Comparison of ENCODE assay signal across 22 cellular contexts in genomic region chr3:193779933-193780332, GRCh38.
"Had no signal": no experiment of that assay in that cellular context is flagged by ENCODE, and none has a peak within 500 bp of the region (broad histone marks: within the 10 kb centered on the region; RNA-seq: fewer than 3 reads in every experiment).

No MANE protein-coding gene starts in this region.

- H3K27ac ChIP-seq: esophagus muscularis mucosa, ovary, sigmoid colon, upper lobe of right lung had no signal

- DNase-seq: activated CD4-positive, alpha-beta memory T cell treated with anti-CD3 and anti-CD28 coated beads, Interleukin-2, amount 10 ng/mL, durations not matched to agents 7 days and 5 days; activated CD4-positive, alpha-beta T cell treated with anti-CD3 and anti-CD28 coated beads for 1 hour; activated CD4-positive, alpha-beta T cell treated with anti-CD3 and anti-CD28 coated beads, Interleukin-2, amount 10 ng/mL, durations not matched to agents 7 days and 5 days; activated effector memory CD4-positive, alpha-beta T cell treated with Interleukin-2 at 50 U/mL for 16 hours; activated naive CD4-positive, alpha-beta T cell treated with Interleukin-2 at 50 U/mL for 16 hours; activated T-cell treated with anti-CD3 and anti-CD28 coated beads for 4 hours; activated T-cell treated with anti-CD3 and anti-CD28 coated beads, Interleukin-2, amount 50 U/mL, for 72 hours; left cardiac atrium; ovary; sigmoid colon; small intestine; stimulated activated CD4-positive, alpha-beta T cell treated with anti-CD3 and anti-CD28 coated beads, Interleukin-4, amount 100 ng/mL, for 24 hours; T-helper 2 cell; upper lobe of right lung had no signal

- H3K36me3 ChIP-seq: esophagus muscularis mucosa, ovary, sigmoid colon, upper lobe of right lung had no signal

- H3K36me3 Mint-ChIP-seq: activated naive CD8-positive, alpha-beta T cell; natural killer cell treated with Interleukin-12 subunit alpha and Interleukin-12 subunit beta and Interleukin-15 and Interleukin-18, amount 100 ng/mL, for 72 hours; stimulated activated effector memory CD8-positive, alpha-beta T cell treated with anti-CD3 and anti-CD28 coated beads, Interleukin-12 subunit alpha, Interleukin-12 subunit beta, amount 100 ng/mL, for 72 hours; WTC11 had no signal

- H3K4me1 Mint-ChIP-seq: central memory CD8-positive, alpha-beta T cell; stimulated activated effector memory CD8-positive, alpha-beta T cell treated with anti-CD3 and anti-CD28 coated beads, Interleukin-12 subunit alpha, Interleukin-12 subunit beta, amount 100 ng/mL, for 72 hours had no signal

- H3K4me3 Mint-ChIP-seq: activated CD4-positive, alpha-beta memory T cell treated with anti-CD3 and anti-CD28 coated beads, Interleukin-2, amount 10 ng/mL, durations not matched to agents 7 days and 5 days; activated CD4-positive, alpha-beta T cell treated with anti-CD3 and anti-CD28 coated beads, Interleukin-2, amount 10 ng/mL, durations not matched to agents 7 days and 5 days; activated naive CD8-positive, alpha-beta T cell; activated T-cell treated with anti-CD3 and anti-CD28 coated beads, Interleukin-2, amount 50 U/mL, for 72 hours; central memory CD8-positive, alpha-beta T cell; dendritic cell treated with granulocyte-macrophage colony-stimulating factor and Interleukin-4, amounts not matched to agents 40 ng/mL and 50 ng/mL, for 4 days; natural killer cell treated with Interleukin-12 subunit alpha and Interleukin-12 subunit beta and Interleukin-15 and Interleukin-18, amount 100 ng/mL, for 72 hours; stimulated activated effector memory CD8-positive, alpha-beta T cell treated with anti-CD3 and anti-CD28 coated beads, Interleukin-12 subunit alpha, Interleukin-12 subunit beta, amount 100 ng/mL, for 72 hours; stimulated activated naive CD8-positive, alpha-beta T cell treated with anti-CD3 and anti-CD28 coated beads, Interleukin-15, Interleukin-2, amounts not matched to agents 100 ng/mL and 50 ng/mL, for 24 hours; WTC11 had no signal

- H3K27me3 ChIP-seq: ovary, sigmoid colon had no signal

- H3K9me3 Mint-ChIP-seq: activated CD4-positive, alpha-beta memory T cell treated with anti-CD3 and anti-CD28 coated beads, Interleukin-2, amount 10 ng/mL, durations not matched to agents 7 days and 5 days; activated CD4-positive, alpha-beta T cell treated with anti-CD3 and anti-CD28 coated beads, Interleukin-2, amount 10 ng/mL, durations not matched to agents 7 days and 5 days; activated T-cell treated with anti-CD3 and anti-CD28 coated beads, Interleukin-2, amount 50 U/mL, for 72 hours; central memory CD8-positive, alpha-beta T cell; dendritic cell treated with granulocyte-macrophage colony-stimulating factor and Interleukin-4, amounts not matched to agents 40 ng/mL and 50 ng/mL, for 4 days; natural killer cell treated with Interleukin-12 subunit alpha and Interleukin-12 subunit beta and Interleukin-15 and Interleukin-18, amount 100 ng/mL, for 72 hours; stimulated activated effector memory CD8-positive, alpha-beta T cell treated with anti-CD3 and anti-CD28 coated beads, Interleukin-12 subunit alpha, Interleukin-12 subunit beta, amount 100 ng/mL, for 72 hours; stimulated activated naive CD8-positive, alpha-beta T cell treated with anti-CD3 and anti-CD28 coated beads, Interleukin-15, Interleukin-2, amounts not matched to agents 100 ng/mL and 50 ng/mL, for 24 hours; WTC11 had no signal

- H3K4me3 ChIP-seq: esophagus muscularis mucosa, ovary, sigmoid colon, upper lobe of right lung had no signal

- H3K27ac Mint-ChIP-seq: activated CD4-positive, alpha-beta memory T cell treated with anti-CD3 and anti-CD28 coated beads, Interleukin-2, amount 10 ng/mL, durations not matched to agents 7 days and 5 days; activated CD4-positive, alpha-beta T cell treated with anti-CD3 and anti-CD28 coated beads, Interleukin-2, amount 10 ng/mL, durations not matched to agents 7 days and 5 days; activated naive CD8-positive, alpha-beta T cell; activated T-cell treated with anti-CD3 and anti-CD28 coated beads, Interleukin-2, amount 50 U/mL, for 72 hours; dendritic cell treated with granulocyte-macrophage colony-stimulating factor and Interleukin-4, amounts not matched to agents 40 ng/mL and 50 ng/mL, for 4 days; natural killer cell treated with Interleukin-12 subunit alpha and Interleukin-12 subunit beta and Interleukin-15 and Interleukin-18, amount 100 ng/mL, for 72 hours; stimulated activated effector memory CD8-positive, alpha-beta T cell treated with anti-CD3 and anti-CD28 coated beads, Interleukin-12 subunit alpha, Interleukin-12 subunit beta, amount 100 ng/mL, for 72 hours; stimulated activated naive CD8-positive, alpha-beta T cell treated with anti-CD3 and anti-CD28 coated beads, Interleukin-15, Interleukin-2, amounts not matched to agents 100 ng/mL and 50 ng/mL, for 24 hours; WTC11 had no signal

- H3K9me3 ChIP-seq: esophagus muscularis mucosa, ovary, sigmoid colon, upper lobe of right lung had no signal

- ATAC-seq: activated T-cell treated with anti-CD3 and anti-CD28 coated beads, Interleukin-2, amount 50 U/mL, for 72 hours; natural killer cell treated with Interleukin-12 subunit alpha and Interleukin-12 subunit beta and Interleukin-15 and Interleukin-18, amount 100 ng/mL, for 72 hours; stimulated activated effector memory CD8-positive, alpha-beta T cell treated with anti-CD3 and anti-CD28 coated beads, Interleukin-12 subunit alpha, Interleukin-12 subunit beta, amount 100 ng/mL, for 72 hours had no signal
